Comparison of ENCODE assay signal across 13 cellular contexts in the genomic region with DNA sequence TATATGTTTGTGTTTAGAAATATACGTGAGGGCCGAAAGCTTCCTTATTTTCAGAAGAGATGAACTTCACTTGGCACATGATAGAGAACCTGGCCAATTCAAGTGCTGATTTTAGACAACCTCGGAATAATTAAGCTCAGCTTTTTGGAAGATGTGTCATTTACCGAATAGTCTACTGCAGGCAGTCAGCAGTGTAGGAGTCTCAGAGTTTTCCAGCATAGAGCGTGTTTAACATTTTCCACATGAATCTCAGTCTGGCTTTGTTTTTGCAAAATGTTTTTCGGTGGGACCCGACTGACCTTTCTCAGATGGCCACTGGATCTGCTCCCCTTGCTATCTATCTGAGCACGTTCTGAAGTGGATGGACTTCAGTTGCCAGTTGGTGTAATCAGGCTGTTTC. TPM values are rescaled to one million over a fixed set of nuclear protein-coding genes. Genes with fewer than 3 reads are reported as not detected.
DNase-seq lines count a peak whose midpoint lies in the region; ATAC-seq and TF ChIP-seq lines count a peak whose summit lies in the region.
"Had no signal": no experiment of that assay in that cellular context is flagged by ENCODE, and none has a peak within 500 bp of the region (broad histone marks: within the 10 kb centered on the region; RNA-seq: fewer than 3 reads in every experiment).

No MANE protein-coding gene starts in this region.

- peaks cover 58% of the 10 kb centered on the region for H3K4me1 Mint-ChIP-seq in brain
- peaks cover 43% of the 10 kb centered on the region for H3K4me1 Mint-ChIP-seq in osteocyte (ENCODE audit: unreplicated experiment)

- TF ChIP-seq CTCF in Loucy (conservative IDR thresholded peaks at IDR 0.05; ENCODE audit: low read length) (no peak), brain (conservative IDR thresholded peaks at IDR 0.05) (no peak), osteocyte (IDR thresholded peaks at IDR 0.05) (no peak)

- H3K9me3 Mint-ChIP-seq in brain: peaks cover 0 to under 1% (median 0%) of the 10 kb centered on the region in 5 experiments
- H3K9me3 Mint-ChIP-seq in osteocyte (ENCODE audit: unreplicated experiment): no peaks in the 10 kb centered on the region
- H3K9me3 Mint-ChIP-seq: activated CD4-positive, alpha-beta memory T cell treated with anti-CD3 and anti-CD28 coated beads, Interleukin-2, amount 10 ng/mL, durations not matched to agents 7 days and 5 days had no signal

- H3K4me3 Mint-ChIP-seq in brain (peak overlapping the region in 2 of 5 experiments; percentile 27 to 38), osteocyte (ENCODE audit: unreplicated experiment) (peak overlapping the region; percentile 10)
- H3K4me3 Mint-ChIP-seq: activated CD4-positive, alpha-beta memory T cell treated with anti-CD3 and anti-CD28 coated beads, Interleukin-2, amount 10 ng/mL, durations not matched to agents 7 days and 5 days had no signal

- H3K9ac ChIP-seq in Loucy (ENCODE audit: low read depth, low read length, poor library complexity, severe bottlenecking): peak overlapping the region; percentile 98

- H3K36me3 Mint-ChIP-seq in brain (peaks cover 2% of the 10 kb centered on the region), osteocyte (ENCODE audit: unreplicated experiment) (no peaks in the 10 kb centered on the region)

- H2AFZ ChIP-seq in Loucy (ENCODE audit: low read length): no peak overlapping the region

- peak overlapping the region; percentile 89 for H3K4me2 ChIP-seq in Loucy (ENCODE audit: low read depth, low read length, poor library complexity, severe bottlenecking)

- H3K27me3 Mint-ChIP-seq in brain: peaks cover 1% of the 10 kb centered on the region
- no peaks in the 10 kb centered on the region for H3K27me3 Mint-ChIP-seq in osteocyte (ENCODE audit: unreplicated experiment)
- H3K27me3 Mint-ChIP-seq: activated CD4-positive, alpha-beta memory T cell treated with anti-CD3 and anti-CD28 coated beads, Interleukin-2, amount 10 ng/mL, durations not matched to agents 7 days and 5 days had no signal

- H3K27ac Mint-ChIP-seq in brain (peak overlapping the region in 4 of 5 experiments; percentile 26 to 92 (median 66)), osteocyte (ENCODE audit: unreplicated experiment) (peak overlapping the region; percentile 79)

- no peaks in the 10 kb centered on the region for H3K9me3 ChIP-seq in Loucy (ENCODE audit: insufficient read depth, low read depth, low read length)
- H3K9me3 ChIP-seq: pancreas had no signal

- no peaks in the 10 kb centered on the region for H3K9me2 ChIP-seq in Loucy (replicated peaks; ENCODE audit: low read depth, low read length)

- ATAC-seq in GM18858 (IDR thresholded peaks at IDR 0.05; ENCODE audit: unreplicated experiment): no peak
- ATAC-seq: esophagus mucosa, pancreas had no signal

- no peaks in the 10 kb centered on the region for H3K36me3 ChIP-seq in Loucy (ENCODE audit: insufficient read depth, low read length)
- H3K36me3 ChIP-seq: pancreas had no signal

- peaks cover 60% of the 10 kb centered on the region for H4K20me1 ChIP-seq in Loucy (ENCODE audit: insufficient read depth, low read length, poor library complexity, severe bottlenecking)

- H3K4me3 ChIP-seq in Loucy (ENCODE audit: low read length, poor library complexity, severe bottlenecking): peak overlapping the region; percentile 87
- H3K4me3 ChIP-seq: pancreas had no signal

- H3F3A ChIP-seq in Loucy (ENCODE audit: low read depth): no peaks in the 10 kb centered on the region; the same call in 1 of the 2 replicates

- H3K79me2 ChIP-seq in Loucy (ENCODE audit: insufficient read depth, low read length): peaks cover 98% of the 10 kb centered on the region

- H3K4me1 ChIP-seq in Loucy (ENCODE audit: insufficient read depth, low read length, poor library complexity, severe bottlenecking): peaks cover 64% of the 10 kb centered on the region

- peaks cover 10% of the 10 kb centered on the region for H3K27me3 ChIP-seq in Loucy (ENCODE audit: insufficient read depth, low read length, poor library complexity, severe bottlenecking)
- H3K27me3 ChIP-seq: pancreas had no signal

- DNase-seq in NOMO-1 treated with DMSO at 0.1 percent for 48 hours (lab: John Stamatoyannopoulos, UW; ENCODE audit: unreplicated experiment) (peak; percentile 12), NOMO-1 treated with dmso at 0.1 percent for 144 hours (lab: John Stamatoyannopoulos, UW; ENCODE audit: unreplicated experiment) (no peak), osteocyte (ENCODE audit: extremely low spot score, unreplicated experiment) (no peak), NCI-H2029 treated with DMSO at 0.1 percent for 48 hours (lab: John Stamatoyannopoulos, UW) (no peak), pons (ENCODE audit: low spot score) (no peak)
- DNase-seq: activated CD4-positive, alpha-beta memory T cell treated with anti-CD3 and anti-CD28 coated beads, Interleukin-2, amount 10 ng/mL, durations not matched to agents 7 days and 5 days; aorta; NCI-H345; pancreas had no signal

RNA-seq across cellular contexts. Expression of gene RNASEH2B, which starts 4.7 kb away (rescaled TPM):
- 17.1 TPM for polyA plus RNA-seq in brain (ENCODE audit: insufficient read depth, low read depth, low replicate concordance)
- 20.0 and 22.0 TPM in 2 replicates for total RNA-seq in osteocyte
